ENCODE assay signal across 13 cellular contexts in genomic region chr13:112900691-112901091, GRCh38.
"Had no signal": no experiment of that assay in that cellular context is flagged by ENCODE, and none has a peak within 500 bp of the region (broad histone marks: within the 10 kb centered on the region; RNA-seq: fewer than 3 reads in every experiment).

No MANE protein-coding gene starts in this region.

- H3K9ac ChIP-seq: parathyroid adenoma, SK-N-SH had no signal

- H3K27ac ChIP-seq: esophagus squamous epithelium, parathyroid adenoma had no signal

- H2AFZ ChIP-seq: parathyroid adenoma had no signal

- H3K4me1 Mint-ChIP-seq: activated CD4-positive, alpha-beta T cell treated with anti-CD3 and anti-CD28 coated beads, Interleukin-2, amount 10 ng/mL, durations not matched to agents 24 days and 14 days had no signal

- H3K9me3 Mint-ChIP-seq: activated CD4-positive, alpha-beta T cell treated with anti-CD3 and anti-CD28 coated beads, Interleukin-2, amount 10 ng/mL, durations not matched to agents 24 days and 14 days had no signal

- DNase-seq: activated B cell treated with CpG ODN at 0.5 μM for 24 hours; activated CD4-positive, alpha-beta T cell treated with anti-CD3 and anti-CD28 coated beads, Interleukin-2, amount 10 ng/mL, durations not matched to agents 24 days and 14 days; activated gamma-delta T cell; activated T-cell treated with anti-CD3 and anti-CD28 coated beads, Interleukin-2, amount 50 U/mL, for 1 hour; esophagus squamous epithelium; foreskin fibroblast; naive thymus-derived CD8-positive, alpha-beta T cell; SK-N-SH; small intestine; trophoblast cell had no signal

- H3K4me3 ChIP-seq: esophagus squamous epithelium, mucosa of descending colon had no signal

- H3K4me2 ChIP-seq: SK-N-SH had no signal

- H3K9me3 ChIP-seq: SK-N-SH had no signal

- ATAC-seq: left colon; mucosa of descending colon; naive thymus-derived CD8-positive, alpha-beta T cell had no signal

- H3K27ac Mint-ChIP-seq: activated B cell treated with CpG ODN at 0.5 μM for 24 hours; activated CD4-positive, alpha-beta T cell treated with anti-CD3 and anti-CD28 coated beads, Interleukin-2, amount 10 ng/mL, durations not matched to agents 24 days and 14 days; naive thymus-derived CD8-positive, alpha-beta T cell had no signal

- H3K4me1 ChIP-seq: esophagus squamous epithelium, parathyroid adenoma had no signal

- H3K4me3 Mint-ChIP-seq: activated B cell treated with CpG ODN at 0.5 μM for 24 hours; activated CD4-positive, alpha-beta T cell treated with anti-CD3 and anti-CD28 coated beads, Interleukin-2, amount 10 ng/mL, durations not matched to agents 24 days and 14 days; naive thymus-derived CD8-positive, alpha-beta T cell had no signal

- H3K36me3 ChIP-seq: esophagus squamous epithelium had no signal
